1 cellular context compared by ENCODE assay signal in genomic region chr18:47926101-47926850, GRCh38.
TF ChIP-seq lines count a peak whose summit lies in the region.

No MANE protein-coding gene starts in this region.

TF ChIP-seq in K562, 482 proteins besides CTCF, POLR2A, EP300 and RAD21 (continued from another document and continues in another):
- TF ChIP-seq, protein P1, sequence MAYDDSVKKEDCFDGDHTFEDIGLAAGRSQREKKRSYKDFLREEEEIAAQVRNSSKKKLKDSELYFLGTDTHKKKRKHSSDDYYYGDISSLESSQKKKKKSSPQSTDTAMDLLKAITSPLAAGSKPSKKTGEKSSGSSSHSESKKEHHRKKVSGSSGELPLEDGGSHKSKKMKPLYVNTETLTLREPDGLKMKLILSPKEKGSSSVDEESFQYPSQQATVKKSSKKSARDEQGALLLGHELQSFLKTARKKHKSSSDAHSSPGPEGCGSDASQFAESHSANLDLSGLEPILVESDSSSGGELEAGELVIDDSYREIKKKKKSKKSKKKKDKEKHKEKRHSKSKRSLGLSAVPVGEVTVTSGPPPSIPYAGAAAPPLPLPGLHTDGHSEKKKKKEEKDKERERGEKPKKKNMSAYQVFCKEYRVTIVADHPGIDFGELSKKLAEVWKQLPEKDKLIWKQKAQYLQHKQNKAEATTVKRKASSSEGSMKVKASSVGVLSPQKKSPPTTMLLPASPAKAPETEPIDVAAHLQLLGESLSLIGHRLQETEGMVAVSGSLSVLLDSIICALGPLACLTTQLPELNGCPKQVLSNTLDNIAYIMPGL (CRISPR knock-in tag; IDR thresholded peaks at IDR 0.05): no peak
- TF ChIP-seq LARP7 (IDR thresholded peaks at IDR 0.05): no peak
- TF ChIP-seq DIDO1 (tag; IDR thresholded peaks at IDR 0.05; ENCODE audit: low read depth): no peak
- no peak for TF ChIP-seq NFYB (IDR thresholded peaks at IDR 0.05; ENCODE audit: extremely low read depth, insufficient read length)
- no peak for TF ChIP-seq FOXP4 (CRISPR knock-in tag; IDR thresholded peaks at IDR 0.05; ENCODE audit: borderline replicate concordance)
- no peak for TF ChIP-seq CEBPG (CRISPR knock-in tag; IDR thresholded peaks at IDR 0.05)
- no peak for TF ChIP-seq CEBPG (tag; conservative IDR thresholded peaks at IDR 0.05 in 1 of 2, IDR thresholded peaks at IDR 0.05 in 1 of 2)
- TF ChIP-seq, protein P2, sequence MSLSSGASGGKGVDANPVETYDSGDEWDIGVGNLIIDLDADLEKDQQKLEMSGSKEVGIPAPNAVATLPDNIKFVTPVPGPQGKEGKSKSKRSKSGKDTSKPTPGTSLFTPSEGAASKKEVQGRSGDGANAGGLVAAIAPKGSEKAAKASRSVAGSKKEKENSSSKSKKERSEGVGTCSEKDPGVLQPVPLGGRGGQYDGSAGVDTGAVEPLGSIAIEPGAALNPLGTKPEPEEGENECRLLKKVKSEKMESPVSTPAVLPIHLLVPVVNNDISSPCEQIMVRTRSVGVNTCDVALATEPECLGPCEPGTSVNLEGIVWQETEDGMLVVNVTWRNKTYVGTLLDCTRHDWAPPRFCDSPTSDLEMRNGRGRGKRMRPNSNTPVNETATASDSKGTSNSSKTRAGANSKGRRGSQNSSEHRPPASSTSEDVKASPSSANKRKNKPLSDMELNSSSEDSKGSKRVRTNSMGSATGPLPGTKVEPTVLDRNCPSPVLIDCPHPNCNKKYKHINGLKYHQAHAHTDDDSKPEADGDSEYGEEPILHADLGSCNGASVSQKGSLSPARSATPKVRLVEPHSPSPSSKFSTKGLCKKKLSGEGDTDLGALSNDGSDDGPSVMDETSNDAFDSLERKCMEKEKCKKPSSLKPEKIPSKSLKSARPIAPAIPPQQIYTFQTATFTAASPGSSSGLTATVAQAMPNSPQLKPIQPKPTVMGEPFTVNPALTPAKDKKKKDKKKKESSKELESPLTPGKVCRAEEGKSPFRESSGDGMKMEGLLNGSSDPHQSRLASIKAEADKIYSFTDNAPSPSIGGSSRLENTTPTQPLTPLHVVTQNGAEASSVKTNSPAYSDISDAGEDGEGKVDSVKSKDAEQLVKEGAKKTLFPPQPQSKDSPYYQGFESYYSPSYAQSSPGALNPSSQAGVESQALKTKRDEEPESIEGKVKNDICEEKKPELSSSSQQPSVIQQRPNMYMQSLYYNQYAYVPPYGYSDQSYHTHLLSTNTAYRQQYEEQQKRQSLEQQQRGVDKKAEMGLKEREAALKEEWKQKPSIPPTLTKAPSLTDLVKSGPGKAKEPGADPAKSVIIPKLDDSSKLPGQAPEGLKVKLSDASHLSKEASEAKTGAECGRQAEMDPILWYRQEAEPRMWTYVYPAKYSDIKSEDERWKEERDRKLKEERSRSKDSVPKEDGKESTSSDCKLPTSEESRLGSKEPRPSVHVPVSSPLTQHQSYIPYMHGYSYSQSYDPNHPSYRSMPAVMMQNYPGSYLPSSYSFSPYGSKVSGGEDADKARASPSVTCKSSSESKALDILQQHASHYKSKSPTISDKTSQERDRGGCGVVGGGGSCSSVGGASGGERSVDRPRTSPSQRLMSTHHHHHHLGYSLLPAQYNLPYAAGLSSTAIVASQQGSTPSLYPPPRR (CRISPR knock-in tag; IDR thresholded peaks at IDR 0.05; ENCODE audit: borderline replicate concordance): no peak
- TF ChIP-seq ZNF445 (CRISPR knock-in tag; IDR thresholded peaks at IDR 0.05; ENCODE audit: low read depth): no peak
- TF ChIP-seq CHCHD3 (CRISPR knock-in tag; IDR thresholded peaks at IDR 0.05): no peak
- no peak for TF ChIP-seq STAT5A (IDR thresholded peaks at IDR 0.05; ENCODE audit: borderline replicate concordance, low read length)
- no peak; the same call in 1 of the 2 replicates for TF ChIP-seq NFIC (IDR thresholded peaks at IDR 0.05)
- no peak for TF ChIP-seq ZFP30 (CRISPR knock-in tag; IDR thresholded peaks at IDR 0.05; ENCODE audit: borderline replicate concordance)
- TF ChIP-seq HNRNPK (IDR thresholded peaks at IDR 0.05; ENCODE audit: low read depth, low read length, poor library complexity, severe bottlenecking): no peak
- TF ChIP-seq TAL1 (IDR thresholded peaks at IDR 0.05): peak; percentile 42; the same call in 1 of the 2 replicates
- TF ChIP-seq, protein P3, sequence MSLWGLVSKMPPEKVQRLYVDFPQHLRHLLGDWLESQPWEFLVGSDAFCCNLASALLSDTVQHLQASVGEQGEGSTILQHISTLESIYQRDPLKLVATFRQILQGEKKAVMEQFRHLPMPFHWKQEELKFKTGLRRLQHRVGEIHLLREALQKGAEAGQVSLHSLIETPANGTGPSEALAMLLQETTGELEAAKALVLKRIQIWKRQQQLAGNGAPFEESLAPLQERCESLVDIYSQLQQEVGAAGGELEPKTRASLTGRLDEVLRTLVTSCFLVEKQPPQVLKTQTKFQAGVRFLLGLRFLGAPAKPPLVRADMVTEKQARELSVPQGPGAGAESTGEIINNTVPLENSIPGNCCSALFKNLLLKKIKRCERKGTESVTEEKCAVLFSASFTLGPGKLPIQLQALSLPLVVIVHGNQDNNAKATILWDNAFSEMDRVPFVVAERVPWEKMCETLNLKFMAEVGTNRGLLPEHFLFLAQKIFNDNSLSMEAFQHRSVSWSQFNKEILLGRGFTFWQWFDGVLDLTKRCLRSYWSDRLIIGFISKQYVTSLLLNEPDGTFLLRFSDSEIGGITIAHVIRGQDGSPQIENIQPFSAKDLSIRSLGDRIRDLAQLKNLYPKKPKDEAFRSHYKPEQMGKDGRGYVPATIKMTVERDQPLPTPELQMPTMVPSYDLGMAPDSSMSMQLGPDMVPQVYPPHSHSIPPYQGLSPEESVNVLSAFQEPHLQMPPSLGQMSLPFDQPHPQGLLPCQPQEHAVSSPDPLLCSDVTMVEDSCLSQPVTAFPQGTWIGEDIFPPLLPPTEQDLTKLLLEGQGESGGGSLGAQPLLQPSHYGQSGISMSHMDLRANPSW (CRISPR knock-in tag; IDR thresholded peaks at IDR 0.05): no peak
- no peak for TF ChIP-seq RBM34 (IDR thresholded peaks at IDR 0.05; ENCODE audit: borderline replicate concordance, insufficient read depth, low read length)
- TF ChIP-seq SAFB (IDR thresholded peaks at IDR 0.05; ENCODE audit: borderline replicate concordance, low read depth, low read length): no peak
- TF ChIP-seq BCOR (IDR thresholded peaks at IDR 0.05): no peak
- TF ChIP-seq XRCC5 (IDR thresholded peaks at IDR 0.05; ENCODE audit: low read depth, low read length): no peak
- TF ChIP-seq NCOR1 (IDR thresholded peaks at IDR 0.05): peak; percentile 53
- TF ChIP-seq ETV6 (IDR thresholded peaks at IDR 0.05; ENCODE audit: borderline replicate concordance in 1 of 2, low read depth in 2 of 2, low read length in 1 of 2): no peak
- no peak for TF ChIP-seq ETV6 (CRISPR knock-in tag; IDR thresholded peaks at IDR 0.05; ENCODE audit: borderline replicate concordance)
- TF ChIP-seq KLF13 (tag; IDR thresholded peaks at IDR 0.05; ENCODE audit: borderline replicate concordance, low read depth): no peak
- TF ChIP-seq KLF10 (CRISPR knock-in tag; IDR thresholded peaks at IDR 0.05): no peak
- TF ChIP-seq ZNF217 (CRISPR knock-in tag; IDR thresholded peaks at IDR 0.05): no peak
- peak; percentile 74 for TF ChIP-seq ARID1B (IDR thresholded peaks at IDR 0.05)
- TF ChIP-seq, protein P4, sequence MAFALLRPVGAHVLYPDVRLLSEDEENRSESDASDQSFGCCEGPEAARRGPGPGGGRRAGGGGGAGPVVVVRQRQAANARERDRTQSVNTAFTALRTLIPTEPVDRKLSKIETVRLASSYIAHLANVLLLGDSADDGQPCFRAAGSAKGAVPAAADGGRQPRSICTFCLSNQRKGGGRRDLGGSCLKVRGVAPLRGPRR (CRISPR knock-in tag; IDR thresholded peaks at IDR 0.05): no peak
- TF ChIP-seq DPF2 (IDR thresholded peaks at IDR 0.05): peak; percentile 58
- TF ChIP-seq, protein P5, sequence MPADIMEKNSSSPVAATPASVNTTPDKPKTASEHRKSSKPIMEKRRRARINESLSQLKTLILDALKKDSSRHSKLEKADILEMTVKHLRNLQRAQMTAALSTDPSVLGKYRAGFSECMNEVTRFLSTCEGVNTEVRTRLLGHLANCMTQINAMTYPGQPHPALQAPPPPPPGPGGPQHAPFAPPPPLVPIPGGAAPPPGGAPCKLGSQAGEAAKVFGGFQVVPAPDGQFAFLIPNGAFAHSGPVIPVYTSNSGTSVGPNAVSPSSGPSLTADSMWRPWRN (IDR thresholded peaks at IDR 0.05; ENCODE audit: low read depth): no peak
- no peak for TF ChIP-seq FOXA1 (IDR thresholded peaks at IDR 0.05; ENCODE audit: borderline replicate concordance)
- TF ChIP-seq TCF3 (CRISPR knock-in tag; IDR thresholded peaks at IDR 0.05): peak; percentile 18; the same call in 1 of the 2 replicates
- TF ChIP-seq RCOR1 (IDR thresholded peaks at IDR 0.05; ENCODE audit: borderline replicate concordance in 1 of 2, low read depth in 2 of 2, low read length in 2 of 2): peak in 1 of 2 experiments; percentile 42; a peak in 1 of 4 replicates
- TF ChIP-seq MYBL2 (IDR thresholded peaks at IDR 0.05; ENCODE audit: low read depth): no peak
- TF ChIP-seq MYBL2 (CRISPR knock-in tag; IDR thresholded peaks at IDR 0.05; ENCODE audit: borderline replicate concordance): no peak
- TF ChIP-seq KDM1A (IDR thresholded peaks at IDR 0.05): peak; percentile 19 to 37; a peak in 1 of 4 replicates
- TF ChIP-seq MNT (conservative IDR thresholded peaks at IDR 0.05): no peak
- TF ChIP-seq TAF7 (tag; IDR thresholded peaks at IDR 0.05): no peak
- TF ChIP-seq SRSF3 (IDR thresholded peaks at IDR 0.05; ENCODE audit: insufficient read depth, low read length): no peak
- TF ChIP-seq CHD4 (IDR thresholded peaks at IDR 0.05; ENCODE audit: insufficient read depth, insufficient replicate concordance, low read depth, low read length, poor library complexity, severe bottlenecking): no peak
- no peak for TF ChIP-seq ETS2 (tag; IDR thresholded peaks at IDR 0.05; ENCODE audit: borderline replicate concordance, poor library complexity, severe bottlenecking)
- TF ChIP-seq GATAD2A (IDR thresholded peaks at IDR 0.05): no peak
- no peak for TF ChIP-seq E2F4 (CRISPR knock-in tag; IDR thresholded peaks at IDR 0.05; ENCODE audit: low read depth)
- no peak for TF ChIP-seq PRMT5 (CRISPR knock-in tag; IDR thresholded peaks at IDR 0.05)
- no peak for TF ChIP-seq ELF4 (CRISPR knock-in tag; IDR thresholded peaks at IDR 0.05)
- no peak for TF ChIP-seq CREBBP (IDR thresholded peaks at IDR 0.05; ENCODE audit: low read depth, low read length)
- no peak for TF ChIP-seq HMGN3 (IDR thresholded peaks at IDR 0.05; ENCODE audit: borderline replicate concordance, extremely low read depth, insufficient read length, low read depth, low read length)
- TF ChIP-seq NR2F6 (CRISPR knock-in tag; IDR thresholded peaks at IDR 0.05): no peak
- no peak for TF ChIP-seq ZNF699 (CRISPR knock-in tag; IDR thresholded peaks at IDR 0.05; ENCODE audit: insufficient replicate concordance)
- no peak for TF ChIP-seq ZNF384 (IDR thresholded peaks at IDR 0.05; ENCODE audit: low read depth, low read length)
- TF ChIP-seq TAF9B (IDR thresholded peaks at IDR 0.05; ENCODE audit: partially characterized antibody): no peak
- TF ChIP-seq ZNF324 (CRISPR knock-in tag; IDR thresholded peaks at IDR 0.05): no peak
- TF ChIP-seq, protein P6, sequence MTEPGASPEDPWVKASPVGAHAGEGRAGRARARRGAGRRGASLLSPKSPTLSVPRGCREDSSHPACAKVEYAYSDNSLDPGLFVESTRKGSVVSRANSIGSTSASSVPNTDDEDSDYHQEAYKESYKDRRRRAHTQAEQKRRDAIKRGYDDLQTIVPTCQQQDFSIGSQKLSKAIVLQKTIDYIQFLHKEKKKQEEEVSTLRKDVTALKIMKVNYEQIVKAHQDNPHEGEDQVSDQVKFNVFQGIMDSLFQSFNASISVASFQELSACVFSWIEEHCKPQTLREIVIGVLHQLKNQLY (CRISPR knock-in tag; conservative IDR thresholded peaks at IDR 0.05): no peak
